1 cellular context compared by ENCODE assay signal in genomic region chr1:246709845-246710244, GRCh38.
A peak's percentile ranks its signal among the peaks of the same experiment; 100 is the strongest.
TF ChIP-seq lines count a peak whose summit lies in the region.

No MANE protein-coding gene starts in this region.

TF ChIP-seq in HepG2, 621 proteins besides CTCF, POLR2A, EP300 and RAD21 (continues in another document):
- TF ChIP-seq SKIL (CRISPR knock-in tag; IDR thresholded peaks at IDR 0.05; ENCODE audit: borderline replicate concordance): peak; percentile 24; the same call in 1 of the 2 replicates
- no peak for TF ChIP-seq ZNF280B (CRISPR knock-in tag; IDR thresholded peaks at IDR 0.05; ENCODE audit: borderline replicate concordance)
- TF ChIP-seq BCL6 (CRISPR knock-in tag; IDR thresholded peaks at IDR 0.05): peak; percentile 52; the same call in 1 of the 2 replicates
- no peak for TF ChIP-seq SMC3 (IDR thresholded peaks at IDR 0.05; ENCODE audit: low read length)
- TF ChIP-seq HDAC1 (CRISPR knock-in tag; IDR thresholded peaks at IDR 0.05): peak; percentile 79
- peak; percentile 89; the same call in 1 of the 2 replicates for TF ChIP-seq HMG20A (CRISPR knock-in tag; IDR thresholded peaks at IDR 0.05; ENCODE audit: borderline replicate concordance)
- peak; percentile 84 for TF ChIP-seq MIXL1 (CRISPR knock-in tag; IDR thresholded peaks at IDR 0.05)
- no peak for TF ChIP-seq ZNF772 (CRISPR knock-in tag; IDR thresholded peaks at IDR 0.05)
- no peak for TF ChIP-seq ARNTL (CRISPR knock-in tag; IDR thresholded peaks at IDR 0.05)
- TF ChIP-seq NR2F6 (IDR thresholded peaks at IDR 0.05): peak; percentile 41; the same call in 1 of the 2 replicates
- peak; percentile 38; the same call in 1 of the 2 replicates for TF ChIP-seq NR2F6 (CRISPR knock-in tag; IDR thresholded peaks at IDR 0.05)
- TF ChIP-seq GATA4 (IDR thresholded peaks at IDR 0.05; ENCODE audit: borderline replicate concordance, low read depth): peak; percentile 24; the same call in 1 of the 2 replicates
- peak; percentile 94 for TF ChIP-seq HMG20B (CRISPR knock-in tag; conservative IDR thresholded peaks at IDR 0.05)
- TF ChIP-seq ZBTB20 (CRISPR knock-in tag; IDR thresholded peaks at IDR 0.05; ENCODE audit: borderline replicate concordance, low read depth): peak; percentile 51; the same call in 1 of the 2 replicates
- peak; percentile 56; the same call in 1 of the 2 replicates for TF ChIP-seq POGZ (CRISPR knock-in tag; IDR thresholded peaks at IDR 0.05)
- no peak for TF ChIP-seq ZBTB21 (CRISPR knock-in tag; IDR thresholded peaks at IDR 0.05)
- no peak for TF ChIP-seq ZNF468 (CRISPR knock-in tag; IDR thresholded peaks at IDR 0.05)
- TF ChIP-seq ZNF18 (CRISPR knock-in tag; IDR thresholded peaks at IDR 0.05; ENCODE audit: insufficient replicate concordance): no peak
- peak in 1 of 2 experiments; percentile 31; a peak in 1 of 4 replicates for TF ChIP-seq KLF16 (CRISPR knock-in tag; IDR thresholded peaks at IDR 0.05)
- 0 out of 2 replicates have a peak, but pooled peaks have one; percentile 12 for TF ChIP-seq TBX3 (IDR thresholded peaks at IDR 0.05; ENCODE audit: borderline replicate concordance)
- TF ChIP-seq ELF3 (CRISPR knock-in tag; IDR thresholded peaks at IDR 0.05): peak; percentile 83
- TF ChIP-seq ZNF644 (CRISPR knock-in tag; IDR thresholded peaks at IDR 0.05; ENCODE audit: low read depth): 0 out of 2 replicates have a peak, but pooled peaks have one; percentile 17
- TF ChIP-seq KDM6A (CRISPR knock-in tag; IDR thresholded peaks at IDR 0.05; ENCODE audit: low read depth): peak; percentile 80; the same call in 1 of the 2 replicates
- TF ChIP-seq ZNF670 (CRISPR knock-in tag; IDR thresholded peaks at IDR 0.05; ENCODE audit: borderline replicate concordance): 0 out of 2 replicates have a peak, but pooled peaks have one; percentile 29
- peak; percentile 95 for TF ChIP-seq SP5 (CRISPR knock-in tag; IDR thresholded peaks at IDR 0.05; ENCODE audit: borderline replicate concordance, low read depth)
- peak; percentile 53; the same call in 1 of the 2 replicates for TF ChIP-seq FOXJ3 (CRISPR knock-in tag; IDR thresholded peaks at IDR 0.05; ENCODE audit: borderline replicate concordance)
- TF ChIP-seq RXRB (CRISPR knock-in tag; IDR thresholded peaks at IDR 0.05; ENCODE audit: borderline replicate concordance): peak; percentile 73; the same call in 1 of the 2 replicates
- no peak for TF ChIP-seq ATF4 (CRISPR knock-in tag; IDR thresholded peaks at IDR 0.05)
- peak; percentile 81 for TF ChIP-seq NCOA2 (CRISPR knock-in tag; IDR thresholded peaks at IDR 0.05)
- 0 out of 2 replicates have a peak, but pooled peaks have one; percentile 58 for TF ChIP-seq ZNF607 (CRISPR knock-in tag; IDR thresholded peaks at IDR 0.05; ENCODE audit: borderline replicate concordance)
- TF ChIP-seq NCOR1 (IDR thresholded peaks at IDR 0.05; ENCODE audit: borderline replicate concordance, low read length): peak; percentile 89
- 0 out of 2 replicates have a peak, but pooled peaks have one; percentile 21 for TF ChIP-seq ZNF337 (CRISPR knock-in tag; IDR thresholded peaks at IDR 0.05; ENCODE audit: borderline replicate concordance, low read depth)
- TF ChIP-seq FOXK2 (IDR thresholded peaks at IDR 0.05): peak; percentile 78
- TF ChIP-seq MLX (CRISPR knock-in tag; IDR thresholded peaks at IDR 0.05): 0 out of 2 replicates have a peak, but pooled peaks have one; percentile 15
- peak; percentile 63; the same call in 1 of the 2 replicates for TF ChIP-seq PPARG (CRISPR knock-in tag; conservative IDR thresholded peaks at IDR 0.05)
- peak; percentile 29; the same call in 1 of the 2 replicates for TF ChIP-seq IRF2 (CRISPR knock-in tag; IDR thresholded peaks at IDR 0.05)
- peak; percentile 70 for TF ChIP-seq ZGPAT (CRISPR knock-in tag; IDR thresholded peaks at IDR 0.05)
- 0 out of 4 replicates have a peak, but pooled peaks of 1 of the 2 experiments have one; percentile 22 for TF ChIP-seq HMGXB4 (CRISPR knock-in tag; IDR thresholded peaks at IDR 0.05; ENCODE audit: borderline replicate concordance in 1 of 2, low read depth in 1 of 2)
- TF ChIP-seq CEBPG (CRISPR knock-in tag; IDR thresholded peaks at IDR 0.05): peak; percentile 64
- 0 out of 2 replicates have a peak, but pooled peaks have one; percentile 21 for TF ChIP-seq SOX13 (IDR thresholded peaks at IDR 0.05)
- peak in 1 of 2 experiments; percentile 76; a peak in 2 of 4 replicates for TF ChIP-seq SOX13 (CRISPR knock-in tag; conservative IDR thresholded peaks at IDR 0.05 in 1 of 2, IDR thresholded peaks at IDR 0.05 in 1 of 2)
- peak; percentile 44; the same call in 1 of the 2 replicates for TF ChIP-seq IKZF5 (CRISPR knock-in tag; IDR thresholded peaks at IDR 0.05)
- TF ChIP-seq SIX1 (CRISPR knock-in tag; IDR thresholded peaks at IDR 0.05; ENCODE audit: borderline replicate concordance): peak; percentile 72; the same call in 1 of the 2 replicates
- no peak for TF ChIP-seq ZNF775 (CRISPR knock-in tag; IDR thresholded peaks at IDR 0.05; ENCODE audit: borderline replicate concordance)
- TF ChIP-seq RERE (CRISPR knock-in tag; IDR thresholded peaks at IDR 0.05; ENCODE audit: low read depth): 0 out of 2 replicates have a peak, but pooled peaks have one; percentile 53
- no peak for TF ChIP-seq ZSCAN29 (CRISPR knock-in tag; conservative IDR thresholded peaks at IDR 0.05)
- 0 out of 2 replicates have a peak, but pooled peaks have one; percentile 53 for TF ChIP-seq ZNF761 (CRISPR knock-in tag; conservative IDR thresholded peaks at IDR 0.05)
